Comparison of ENCODE assay signal across 8 cellular contexts in the genomic region with DNA sequence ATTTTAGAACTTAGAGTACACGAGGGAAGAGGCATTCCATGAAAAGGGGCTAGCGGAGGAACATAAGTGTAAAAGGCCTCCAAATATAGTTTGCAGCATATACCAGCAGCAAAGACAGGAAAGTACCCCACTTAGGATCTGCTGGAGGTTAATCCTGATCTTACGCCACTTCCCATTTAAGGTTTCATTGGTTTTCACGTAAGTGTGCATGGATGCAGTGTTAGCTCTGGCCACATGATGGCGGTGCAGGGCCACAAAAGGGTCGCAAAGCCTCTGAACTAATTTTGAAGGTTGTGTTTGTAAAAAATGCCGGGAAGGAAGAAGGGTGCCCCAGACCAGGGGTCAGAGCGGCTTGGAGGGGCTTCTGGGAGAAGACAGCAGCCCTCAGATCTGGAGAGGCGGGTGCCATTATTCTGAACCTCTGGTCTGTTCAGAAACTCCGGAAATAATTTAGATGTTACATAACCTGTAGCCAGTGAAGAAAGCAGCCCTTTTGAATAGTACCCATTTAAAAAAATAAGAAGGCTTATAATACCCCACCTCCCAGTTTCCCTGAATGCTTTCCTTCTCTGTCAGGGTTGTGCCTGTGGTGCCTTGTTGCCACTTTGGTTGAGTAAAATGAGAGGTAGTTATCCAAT. TPM values are rescaled to one million over a fixed set of nuclear protein-coding genes. Genes with fewer than 3 reads are reported as not detected.
DNase-seq lines count a peak whose midpoint lies in the region; ATAC-seq and TF ChIP-seq lines count a peak whose summit lies in the region.

No MANE protein-coding gene starts in this region.

- H3K36me3 Mint-ChIP-seq in activated CD4-positive, alpha-beta T cell treated with anti-CD3 and anti-CD28 coated beads for 36 hours (ENCODE audit: low read depth), result no peaks in the 10 kb centered on the region
- no peaks in the 10 kb centered on the region for H3K36me3 Mint-ChIP-seq in dendritic cell treated with granulocyte-macrophage colony-stimulating factor and Interleukin-4, amounts not matched to agents 40 ng/mL and 50 ng/mL, for 4 days (ENCODE audit: low read depth)

- H3K27ac Mint-ChIP-seq in activated CD4-positive, alpha-beta T cell treated with anti-CD3 and anti-CD28 coated beads for 36 hours, result no peak overlapping the region
- H3K27ac Mint-ChIP-seq in dendritic cell treated with granulocyte-macrophage colony-stimulating factor and Interleukin-4, amounts not matched to agents 40 ng/mL and 50 ng/mL, for 4 days, result peak overlapping the region; percentile 36

- H3K36me3 ChIP-seq in right lobe of liver, result no peaks in the 10 kb centered on the region

- peak overlapping the region; percentile 33 to 50 (median 36) for H3K4me3 ChIP-seq in right lobe of liver

- under 1% methylated on average over 10 of the region's 10 CpGs for WGBS in right lobe of liver (ENCODE audit: insufficient coverage, low coverage, low lambda C conversion rate, missing lambda C conversion rate)

- peak; percentile 67 for ATAC-seq in GM19324 (IDR thresholded peaks at IDR 0.05; ENCODE audit: low FRiP score, unreplicated experiment)
- peak; percentile 81 for ATAC-seq in HG03378 (IDR thresholded peaks at IDR 0.05; ENCODE audit: unreplicated experiment)
- ATAC-seq in activated CD4-positive, alpha-beta T cell treated with anti-CD3 and anti-CD28 coated beads for 36 hours, result no peak
- ATAC-seq in right lobe of liver, result peak; percentile 93 to 96 (median 94)

- intact Hi-C loops in activated CD4-positive, alpha-beta T cell treated with anti-CD3 and anti-CD28 coated beads for 36 hours (cut with DNase I, micrococcal nuclease), result loop anchor here (5.0 to 10.0 kb wide), 5 partner anchors 140 to 1720 kb away; a partner anchor contains a TSS
- intact Hi-C loops in dendritic cell treated with granulocyte-macrophage colony-stimulating factor and Interleukin-4, amounts not matched to agents 40 ng/mL and 50 ng/mL, for 4 days (cut with micrococcal nuclease), result loop anchor here (1.0 to 10.0 kb wide), 6 partner anchors 58 to 1723 kb away; a partner anchor contains a TSS
- intact Hi-C loops in right lobe of liver (cut with DNase I), result no loop called here

- CTCF ChIA-PET in activated CD4-positive, alpha-beta T cell treated with anti-CD3 and anti-CD28 coated beads for 36 hours (lab: Charles Lee), result interaction anchor here (0.6 to 0.7 kb wide), 4 partner anchors 8 to 964 kb away, joined by 3 read pairs; no protein-coding TSS in a partner anchor

- no peak overlapping the region for H3K4me3 Mint-ChIP-seq in activated CD4-positive, alpha-beta T cell treated with anti-CD3 and anti-CD28 coated beads for 36 hours
- H3K4me3 Mint-ChIP-seq in dendritic cell treated with granulocyte-macrophage colony-stimulating factor and Interleukin-4, amounts not matched to agents 40 ng/mL and 50 ng/mL, for 4 days, result peak overlapping the region; percentile 53

- POLR2A ChIA-PET in activated CD4-positive, alpha-beta T cell treated with anti-CD3 and anti-CD28 coated beads for 36 hours (lab: Charles Lee), result no interaction called here

- no peaks in the 10 kb centered on the region for H3K9me3 ChIP-seq in right lobe of liver

- no peaks in the 10 kb centered on the region for H3K27me3 ChIP-seq in right lobe of liver

- TF ChIP-seq CTCF in right lobe of liver (IDR thresholded peaks at IDR 0.05), result peak; percentile 97 to 98 (median 98)

- peak; percentile 2 to 78 (median 58) for DNase-seq in C1 segment of cervical spinal cord (lab: John Stamatoyannopoulos, UW)
- DNase-seq in NCI-H446 (lab: John Stamatoyannopoulos, UW), result peak; percentile 51 to 72
- peak; percentile 72 for DNase-seq in activated CD4-positive, alpha-beta T cell treated with anti-CD3 and anti-CD28 coated beads for 36 hours
- DNase-seq in right lobe of liver, result peak; percentile 68 to 81 (median 78)
- peak; percentile 29 to 50 for DNase-seq in stimulated activated CD4-positive, alpha-beta T cell treated with anti-CD3 and anti-CD28 coated beads, Interleukin-4, amount 100 ng/mL, for 48 hours (ENCODE audit: low read depth in 2 of 2)

- H3K9me3 Mint-ChIP-seq in activated CD4-positive, alpha-beta T cell treated with anti-CD3 and anti-CD28 coated beads for 36 hours (ENCODE audit: low read depth), result no peaks in the 10 kb centered on the region
- H3K9me3 Mint-ChIP-seq in dendritic cell treated with granulocyte-macrophage colony-stimulating factor and Interleukin-4, amounts not matched to agents 40 ng/mL and 50 ng/mL, for 4 days, result no peaks in the 10 kb centered on the region

- peaks cover 0 to 23% (median 0%) of the 10 kb centered on the region in 4 donors for H3K4me1 ChIP-seq in right lobe of liver

- peaks cover 38% of the 10 kb centered on the region for H3K27me3 Mint-ChIP-seq in activated CD4-positive, alpha-beta T cell treated with anti-CD3 and anti-CD28 coated beads for 36 hours
- H3K27me3 Mint-ChIP-seq in dendritic cell treated with granulocyte-macrophage colony-stimulating factor and Interleukin-4, amounts not matched to agents 40 ng/mL and 50 ng/mL, for 4 days, result peaks cover 32% of the 10 kb centered on the region

- H3K4me1 Mint-ChIP-seq in activated CD4-positive, alpha-beta T cell treated with anti-CD3 and anti-CD28 coated beads for 36 hours, result peaks cover 5% of the 10 kb centered on the region
- H3K4me1 Mint-ChIP-seq in dendritic cell treated with granulocyte-macrophage colony-stimulating factor and Interleukin-4, amounts not matched to agents 40 ng/mL and 50 ng/mL, for 4 days (ENCODE audit: low read depth), result peaks cover 32% of the 10 kb centered on the region

- TF ChIP-seq POLR2A in right lobe of liver (IDR thresholded peaks at IDR 0.05), result no peak

- H3K27ac ChIP-seq in right lobe of liver, result peak overlapping the region; percentile 22 to 77 (median 37)

RNA-seq across cellular contexts. Expression of a gene that starts 59.5 kb away (rescaled TPM):
- not detected for total RNA-seq in activated CD4-positive, alpha-beta T cell treated with anti-CD3 and anti-CD28 coated beads for 36 hours
- 10 to 100 TPM in 3 of 6 experiments, 1 to 10 TPM in 3; 5.3 to 14.1 (median 10.6) TPM for total RNA-seq in right lobe of liver

Comparison
In these comparisons a context has a peak if more than half of its experiments do, and no peak if none do; other contexts are left out.
1. RNA of a gene that starts 59.5 kb away (total RNA-seq): 5.3 to 14.1 TPM in right lobe of liver; not detected in activated CD4-positive, alpha-beta T cell treated with anti-CD3 and anti-CD28 coated beads for 36 hours; every median in the first group is over 4 times any median in the second.
2. intact Hi-C loops: an anchor here in activated CD4-positive, alpha-beta T cell treated with anti-CD3 and anti-CD28 coated beads for 36 hours (5.0 to 10.0 kb wide) and dendritic cell treated with granulocyte-macrophage colony-stimulating factor and Interleukin-4, amounts not matched to agents 40 ng/mL and 50 ng/mL, for 4 days (1.0 to 10.0 kb wide); none called in right lobe of liver.
3. Peak in every context shown above with its lines, with median percentiles within 50 percentile points of each other: DNase-seq.